In genomic region chr7:46089281-46089680, GRCh38 we compare ENCODE assay signal across 20 cellular contexts.
DNase-seq lines count a peak whose midpoint lies in the region; ATAC-seq, FAIRE-seq and TF ChIP-seq lines count a peak whose summit lies in the region.
"Had no signal": no experiment of that assay in that cellular context is flagged by ENCODE, and none has a peak within 500 bp of the region (broad histone marks: within the 10 kb centered on the region; RNA-seq: fewer than 3 reads in every experiment).

No MANE protein-coding gene starts in this region.

- no peaks in the 10 kb centered on the region for H3K4me1 ChIP-seq in HepG2 (ENCODE audit: insufficient read depth, low read length)
- H3K4me1 ChIP-seq in right lobe of liver, result no peaks in the 10 kb centered on the region
- H3K4me1 ChIP-seq: HAP-1 had no signal

- POLR2A ChIA-PET in HepG2 (lab: Yijun Ruan, JAX), result no interaction called here
- POLR2A ChIA-PET in activated CD4-positive, alpha-beta T cell treated with anti-CD3 and anti-CD28 coated beads, Interleukin-2, amount 10 ng/mL, durations not matched to agents 7 days and 5 days (lab: Charles Lee), result no interaction called here
- POLR2A ChIA-PET in naive thymus-derived CD8-positive, alpha-beta T cell (lab: Charles Lee), result no interaction called here

- H3K4me3 ChIP-seq in HepG2 (replicated peaks in 1 of 3; ENCODE audit: insufficient read depth in 1 of 3, low read depth in 2 of 3, low read length in 3 of 3) (no peak overlapping the region), right lobe of liver (no peak overlapping the region), brain microvascular endothelial cell (ENCODE audit: low read depth, low read length) (no peak overlapping the region), fibroblast of the aortic adventitia (ENCODE audit: low read depth, low read length) (no peak overlapping the region)
- H3K4me3 ChIP-seq: HAP-1 had no signal

- H3K9me3 ChIP-seq in HepG2 (ENCODE audit: low read length) (no peaks in the 10 kb centered on the region), right lobe of liver (no peaks in the 10 kb centered on the region)
- H3K9me3 ChIP-seq: HAP-1 had no signal

- DNase-seq in HepG2 (ENCODE audit: low spot score), result no peak
- DNase-seq in right lobe of liver, result no peak
- DNase-seq in brain microvascular endothelial cell, result peak; percentile 58
- peak; percentile 84 for DNase-seq in fibroblast of the aortic adventitia (ENCODE audit: low read depth)
- DNase-seq in activated CD4-positive, alpha-beta T cell treated with anti-CD3 and anti-CD28 coated beads, Interleukin-2, amount 10 ng/mL, durations not matched to agents 7 days and 5 days, result no peak
- DNase-seq in naive thymus-derived CD8-positive, alpha-beta T cell, result no peak
- DNase-seq in NCI-H2029 (lab: John Stamatoyannopoulos, UW), result no peak
- no peak for DNase-seq in HFFc6
- DNase-seq: 8988T; DMS153; NCI-H1436; NCI-H2081 treated with DMSO at 0.1 percent for 48 hours; NCI-H345; NCI-H69; NK-92 treated with Interleukin-12 subunit alpha and Interleukin-12 subunit beta, amount 100 ng/mL, for 24 hours; OCI-M1 had no signal

- no peaks in the 10 kb centered on the region for H3K27me3 Mint-ChIP-seq in activated CD4-positive, alpha-beta T cell treated with anti-CD3 and anti-CD28 coated beads, Interleukin-2, amount 10 ng/mL, durations not matched to agents 7 days and 5 days
- peaks cover 0 to 3% (median 0%) of the 10 kb centered on the region in 5 donors for H3K27me3 Mint-ChIP-seq in naive thymus-derived CD8-positive, alpha-beta T cell
- H3K27me3 Mint-ChIP-seq in HFFc6 (ENCODE audit: insufficient read depth), result no peaks in the 10 kb centered on the region

- TF ChIP-seq EP300 in HepG2 (IDR thresholded peaks at IDR 0.05; ENCODE audit: low read depth in 2 of 2, low read length in 2 of 2) (no peak), HepG2 (CRISPR knock-in tag; IDR thresholded peaks at IDR 0.05; ENCODE audit: borderline replicate concordance) (no peak)

- H3K27ac Mint-ChIP-seq in activated CD4-positive, alpha-beta T cell treated with anti-CD3 and anti-CD28 coated beads, Interleukin-2, amount 10 ng/mL, durations not matched to agents 7 days and 5 days, result no peak overlapping the region
- H3K27ac Mint-ChIP-seq in naive thymus-derived CD8-positive, alpha-beta T cell, result no peak overlapping the region
- no peak overlapping the region for H3K27ac Mint-ChIP-seq in HFFc6

- H3K79me2 ChIP-seq in HepG2 (ENCODE audit: insufficient read depth, low read length), result no peaks in the 10 kb centered on the region

- FAIRE-seq in HepG2 (lab: Jason Lieb, UNC), result no peak
- FAIRE-seq: G401.6, GM12891, GM19239 had no signal

- no TSS peak for BruUV-seq in HepG2 (replicated peaks; lab: Mats Ljungman, UMichigan)

- no peak overlapping the region for H3K4me2 ChIP-seq in HepG2 (ENCODE audit: low read depth, low read length)

- ATAC-seq in HepG2, result no peak
- ATAC-seq in right lobe of liver, result no peak
- no peak for ATAC-seq in naive thymus-derived CD8-positive, alpha-beta T cell

- no peak for TF ChIP-seq CTCF in HepG2 (CRISPR knock-in tag; IDR thresholded peaks at IDR 0.05)
- no peak for TF ChIP-seq CTCF in right lobe of liver (IDR thresholded peaks at IDR 0.05)
- TF ChIP-seq CTCF in brain microvascular endothelial cell (IDR thresholded peaks at IDR 0.05; ENCODE audit: low read depth, low read length, missing control alignments), result no peak
- TF ChIP-seq CTCF in fibroblast of the aortic adventitia (IDR thresholded peaks at IDR 0.05; ENCODE audit: insufficient read depth, low read length), result no peak
- no peak for TF ChIP-seq CTCF in HFFc6 (IDR thresholded peaks at IDR 0.05)

- no peaks in the 10 kb centered on the region for H4K20me1 ChIP-seq in HepG2 (ENCODE audit: insufficient read depth, low read length)

- no peak overlapping the region for H3K4me3 Mint-ChIP-seq in activated CD4-positive, alpha-beta T cell treated with anti-CD3 and anti-CD28 coated beads, Interleukin-2, amount 10 ng/mL, durations not matched to agents 7 days and 5 days
- no peak overlapping the region for H3K4me3 Mint-ChIP-seq in naive thymus-derived CD8-positive, alpha-beta T cell
- no peak overlapping the region for H3K4me3 Mint-ChIP-seq in HFFc6

- no peaks in the 10 kb centered on the region for H3K36me3 Mint-ChIP-seq in activated CD4-positive, alpha-beta T cell treated with anti-CD3 and anti-CD28 coated beads, Interleukin-2, amount 10 ng/mL, durations not matched to agents 7 days and 5 days (ENCODE audit: low read depth)
- peaks cover 0 to 5% (median 0%) of the 10 kb centered on the region in 3 donors for H3K36me3 Mint-ChIP-seq in naive thymus-derived CD8-positive, alpha-beta T cell
- H3K36me3 Mint-ChIP-seq in HFFc6 (ENCODE audit: low read depth), result peaks cover 11% of the 10 kb centered on the region; the same call in 1 of the 2 replicates

- intact Hi-C loops in HepG2 (cut with micrococcal nuclease; ENCODE audit: unreplicated experiment), result no loop called here
- intact Hi-C loops in right lobe of liver (cut with DNase I), result no loop called here

- in situ Hi-C loops in HepG2 (cut with HindIII; ENCODE audit: extremely low pct_ligation_motif_present, low pct_unique_long_range_greater_than_20kb) (no loop called here), brain microvascular endothelial cell (cut with HindIII; ENCODE audit: low pct_ligation_motif_present, low sequenced_read_pairs) (no loop called here)

- WGBS in HepG2 (ENCODE audit: low lambda C conversion rate), result 41% methylated on average over 1 of the region's 1 CpG
- WGBS in right lobe of liver (ENCODE audit: insufficient coverage, low coverage, low lambda C conversion rate, missing lambda C conversion rate), result 93% methylated on average over 1 of the region's 1 CpG

- H2AFZ ChIP-seq in HepG2 (ENCODE audit: low read length), result no peak overlapping the region

- H3K27me3 ChIP-seq in HepG2 (ENCODE audit: control insufficient read depth in 1 of 2, insufficient read depth in 2 of 2, low read length in 2 of 2) (no peaks in the 10 kb centered on the region), right lobe of liver (no peaks in the 10 kb centered on the region), brain microvascular endothelial cell (replicated peaks) (no peaks in the 10 kb centered on the region)

- CTCF ChIA-PET in HepG2 (lab: Yijun Ruan, JAX; ENCODE audit: low intra/inter-chr PET ratio, low total read pairs), result no interaction called here
- CTCF ChIA-PET in activated CD4-positive, alpha-beta T cell treated with anti-CD3 and anti-CD28 coated beads, Interleukin-2, amount 10 ng/mL, durations not matched to agents 7 days and 5 days (lab: Charles Lee), result no interaction called here

- H3K27ac ChIP-seq in HepG2 (ENCODE audit: extremely low read length, insufficient read depth, low read length), result no peak overlapping the region
- H3K27ac ChIP-seq in right lobe of liver, result no peak overlapping the region
- H3K27ac ChIP-seq in brain microvascular endothelial cell, result peak overlapping the region; percentile 87

- H3K9me3 Mint-ChIP-seq in activated CD4-positive, alpha-beta T cell treated with anti-CD3 and anti-CD28 coated beads, Interleukin-2, amount 10 ng/mL, durations not matched to agents 7 days and 5 days, result peaks cover 6% of the 10 kb centered on the region
- H3K9me3 Mint-ChIP-seq in naive thymus-derived CD8-positive, alpha-beta T cell, result peaks cover 0 to 31% (median 11%) of the 10 kb centered on the region in 9 donors
- H3K9me3 Mint-ChIP-seq in HFFc6, result no peaks in the 10 kb centered on the region

- no peaks in the 10 kb centered on the region for H3K4me1 Mint-ChIP-seq in activated CD4-positive, alpha-beta T cell treated with anti-CD3 and anti-CD28 coated beads, Interleukin-2, amount 10 ng/mL, durations not matched to agents 7 days and 5 days
- no peaks in the 10 kb centered on the region for H3K4me1 Mint-ChIP-seq in naive thymus-derived CD8-positive, alpha-beta T cell
- H3K4me1 Mint-ChIP-seq in HFFc6 (ENCODE audit: low read depth), result peaks cover 13% of the 10 kb centered on the region

- H3K36me3 ChIP-seq in HepG2 (replicated peaks in 1 of 2; ENCODE audit: control insufficient read depth in 1 of 2, insufficient read depth in 2 of 2, low read length in 2 of 2) (no peaks in the 10 kb centered on the region), right lobe of liver (no peaks in the 10 kb centered on the region), brain microvascular endothelial cell (replicated peaks) (no peaks in the 10 kb centered on the region)
- H3K36me3 ChIP-seq: HAP-1 had no signal

- no peak overlapping the region for H3K9ac ChIP-seq in HepG2 (ENCODE audit: insufficient read depth, low read depth, low read length)

- TF ChIP-seq POLR2A in HepG2 (IDR thresholded peaks at IDR 0.05; ENCODE audit: insufficient read depth in 1 of 2, low read depth in 2 of 2, low read length in 2 of 2), result no peak
- no peak for TF ChIP-seq POLR2A in right lobe of liver (IDR thresholded peaks at IDR 0.05)

- TF ChIP-seq RAD21 in HepG2 (CRISPR knock-in tag; IDR thresholded peaks at IDR 0.05), result no peak

TF ChIP-seq in HepG2, 621 proteins besides CTCF, POLR2A, EP300 and RAD21:
- TF ChIP-seq MAFF (IDR thresholded peaks at IDR 0.05; ENCODE audit: low read depth, low read length) (no peak), CEBPB (IDR thresholded peaks at IDR 0.05; ENCODE audit: borderline replicate concordance, low read depth, low read length) (peak; percentile 48; the same call in 1 of the 2 replicates)

Comparison
In these comparisons a context has a peak if more than half of its experiments do, and no peak if none do; other contexts are left out.
1. DNase-seq: peak in brain microvascular endothelial cell (single experiment) and fibroblast of the aortic adventitia (single experiment); none in HepG2 (single experiment), right lobe of liver (0 of 3), activated CD4-positive, alpha-beta T cell treated with anti-CD3 and anti-CD28 coated beads, Interleukin-2, amount 10 ng/mL, durations not matched to agents 7 days and 5 days (single experiment), naive thymus-derived CD8-positive, alpha-beta T cell (0 of 10), NCI-H2029 (single experiment) and HFFc6 (single experiment).